ENCODE assay signal across 27 cellular contexts in the genomic region with DNA sequence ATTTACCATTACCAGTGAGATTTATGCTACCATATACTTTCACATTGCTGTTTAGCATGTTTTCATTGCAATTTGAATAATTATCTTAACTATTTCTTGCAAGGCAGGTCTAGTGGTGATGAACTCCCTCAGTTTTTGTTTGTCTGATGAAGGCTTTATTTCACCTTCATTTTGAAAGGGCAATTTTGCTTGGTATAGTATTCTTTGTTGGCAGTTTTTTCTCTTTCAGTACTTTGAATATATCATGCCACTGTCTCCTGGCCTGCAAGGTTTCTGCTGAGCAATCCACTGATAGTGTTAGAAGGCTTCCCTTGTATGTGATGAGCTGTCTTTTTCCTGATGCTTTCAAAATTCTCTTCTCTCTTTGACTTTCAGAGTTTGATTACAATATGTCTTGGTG.
"Had no signal": no experiment of that assay in that cellular context is flagged by ENCODE, and none has a peak within 500 bp of the region (broad histone marks: within the 10 kb centered on the region; RNA-seq: fewer than 3 reads in every experiment).

No MANE protein-coding gene starts in this region.

- H3K27ac ChIP-seq: coronary artery, dorsolateral prefrontal cortex, esophagus muscularis mucosa, esophagus squamous epithelium, gastrocnemius medialis, gastroesophageal sphincter, heart left ventricle, heart right ventricle, hepatocyte had no signal

- H3K36me3 ChIP-seq: esophagus muscularis mucosa, esophagus squamous epithelium, gastrocnemius medialis, gastroesophageal sphincter, heart left ventricle, heart right ventricle had no signal

- H3K27me3 ChIP-seq: dorsolateral prefrontal cortex, esophagus muscularis mucosa, esophagus squamous epithelium, foreskin keratinocyte, gastrocnemius medialis, gastroesophageal sphincter, heart left ventricle, heart right ventricle, hepatocyte had no signal

- ATAC-seq: effector memory CD8-positive, alpha-beta T cell; esophagus mucosa; foreskin keratinocyte; gastrocnemius medialis; gastroesophageal sphincter; heart left ventricle; heart right ventricle had no signal

- FAIRE-seq: endometrium, endothelial cell of umbilical vein, frontal cortex had no signal

- H3K4me3 ChIP-seq: coronary artery, dorsolateral prefrontal cortex, esophagus muscularis mucosa, esophagus squamous epithelium, gastrocnemius medialis, gastroesophageal sphincter, heart left ventricle, heart right ventricle, hepatocyte had no signal

- DNase-seq: cortex of kidney; dermis blood vessel endothelial cell; dorsolateral prefrontal cortex; effector CD4-positive, alpha-beta T cell; effector CD8-positive, alpha-beta T cell; effector memory CD4-positive, alpha-beta T cell; effector memory CD8-positive, alpha-beta T cell; endodermal cell; erythroblast; esophagus squamous epithelium; foreskin fibroblast; foreskin keratinocyte; foreskin melanocyte; gastrocnemius medialis; glutamatergic neuron; head of caudate nucleus; heart left ventricle; heart right ventricle; hippocampal formation had no signal

- H3K4me1 ChIP-seq: esophagus muscularis mucosa, gastrocnemius medialis, gastroesophageal sphincter had no signal
